ENCODE assay signal across 8 cellular contexts in genomic region chr7:55280031-55280454, GRCh38.
A peak's percentile ranks its signal among the peaks of the same experiment; 100 is the strongest.
DNase-seq lines count a peak whose midpoint lies in the region; ATAC-seq, FAIRE-seq and TF ChIP-seq lines count a peak whose summit lies in the region.

No MANE protein-coding gene starts in this region.

- H3K4me3 ChIP-seq in Jurkat, Clone E6-1 (ENCODE audit: low read length) = no peak overlapping the region
- no peak overlapping the region for H3K4me3 ChIP-seq in Peyer's patch
- H3K4me3 ChIP-seq in foreskin fibroblast (ENCODE audit: low read depth in 1 of 2, low read length in 2 of 2) = no peak overlapping the region

- no peaks in the 10 kb centered on the region for H3K27me3 ChIP-seq in Peyer's patch

- peak; percentile 87 for ATAC-seq in GM21619 (IDR thresholded peaks at IDR 0.05; ENCODE audit: unreplicated experiment)
- ATAC-seq in omental fat pad (ENCODE audit: low FRiP score) = peak; percentile 62

- in situ Hi-C loops in G401 (cut with HindIII; ENCODE audit: low sequenced_read_pairs) = no loop called here

- no peak overlapping the region for H3K27ac ChIP-seq in Peyer's patch

- DNase-seq in G401 (ENCODE audit: low spot score) (peak; percentile 86), Peyer's patch (peak in 2 of 3 donors; percentile 56 to 79), activated T-helper 1 cell treated with Interleukin-2 at 50 U/mL for 16 hours (ENCODE audit: low read depth) (peak; percentile 19), foreskin fibroblast (peak; percentile 52 to 84), omental fat pad (ENCODE audit: low spot score) (peak; percentile 63), urothelium cell line (ENCODE audit: low spot score) (peak; percentile 84)
- DNase-seq in Jurkat, Clone E6-1 (ENCODE audit: low read depth, low spot score) = peak; percentile 56

- TF ChIP-seq CTCF in Peyer's patch (IDR thresholded peaks at IDR 0.05) (peak in 5 of 6 experiments; percentile 20 to 74 (median 66)), foreskin fibroblast (IDR thresholded peaks at IDR 0.05; ENCODE audit: low read depth, low read length) (peak; percentile 48), omental fat pad (IDR thresholded peaks at IDR 0.05) (peak in 1 of 3 donors; percentile 36)

- H3K36me3 ChIP-seq in Peyer's patch = no peaks in the 10 kb centered on the region

- no peaks in the 10 kb centered on the region for H3K4me1 ChIP-seq in Peyer's patch

- no peak for TF ChIP-seq POLR2A in Peyer's patch (IDR thresholded peaks at IDR 0.05)

- FAIRE-seq in urothelium cell line (lab: Jason Lieb, UNC) = peak; percentile 5

- no peaks in the 10 kb centered on the region for H3K9me3 ChIP-seq in Peyer's patch

Comparison
In these comparisons a context has a peak if more than half of its experiments do, and no peak if none do; other contexts are left out.
1. DNase-seq: peak in every context shown above with its lines; median percentile 86 in G401; 84 in urothelium cell line; 68 in foreskin fibroblast; 68 in Peyer's patch; 63 in omental fat pad; 56 in Jurkat, Clone E6-1; 19 in activated T-helper 1 cell treated with Interleukin-2 at 50 U/mL for 16 hours.